Comparison of ENCODE assay signal across 8 cellular contexts in the genomic region with DNA sequence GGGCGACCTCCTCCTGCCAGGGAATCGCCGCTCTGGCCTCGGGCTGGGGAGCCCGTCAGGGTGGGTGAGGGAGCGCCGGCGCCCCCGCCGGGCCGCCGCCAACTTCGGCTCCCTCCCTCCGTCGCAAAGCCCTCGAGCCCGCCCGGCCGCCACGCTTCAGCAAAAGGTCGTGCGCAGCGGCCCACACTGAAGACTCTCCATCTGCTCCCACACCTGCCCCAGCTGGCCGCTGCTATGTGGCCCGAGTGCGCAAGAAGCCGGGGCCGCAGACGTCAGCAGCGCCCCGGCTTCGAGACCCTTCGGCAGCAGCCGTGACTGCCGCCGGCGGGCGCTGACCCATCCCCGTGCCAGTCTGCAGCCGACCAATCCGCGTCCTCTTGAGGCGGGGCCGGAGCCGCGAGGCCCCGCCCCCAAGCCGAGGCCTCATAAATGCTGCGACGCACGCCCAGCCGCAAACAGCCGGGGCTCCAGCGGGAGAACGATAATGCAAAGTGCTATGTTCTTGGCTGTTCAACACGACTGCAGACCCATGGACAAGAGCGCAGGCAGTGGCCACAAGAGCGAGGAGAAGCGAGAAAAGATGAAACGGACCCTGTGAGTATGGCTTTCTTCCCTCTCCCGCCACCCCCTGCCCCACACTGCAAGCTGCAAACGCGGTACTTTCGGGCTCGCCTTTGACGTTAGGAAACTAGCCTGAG. TPM values are rescaled to one million over a fixed set of nuclear protein-coding genes. Genes with fewer than 3 reads are reported as not detected.
A peak's percentile ranks its signal among the peaks of the same experiment; 100 is the strongest.
DNase-seq lines count a peak whose midpoint lies in the region; ATAC-seq, FAIRE-seq and TF ChIP-seq lines count a peak whose summit lies in the region.

A gene with protein sequence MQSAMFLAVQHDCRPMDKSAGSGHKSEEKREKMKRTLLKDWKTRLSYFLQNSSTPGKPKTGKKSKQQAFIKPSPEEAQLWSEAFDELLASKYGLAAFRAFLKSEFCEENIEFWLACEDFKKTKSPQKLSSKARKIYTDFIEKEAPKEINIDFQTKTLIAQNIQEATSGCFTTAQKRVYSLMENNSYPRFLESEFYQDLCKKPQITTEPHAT (plus strand): TSS at position 452 of the 698 bp plus-strand sequence. CDS start 33 bp downstream, at position 485.

- H3K9ac ChIP-seq in kidney (ENCODE audit: low read length in 2 of 2): peak within 1 kb of the TSS; percentile 84 to 87

- H3K4me1 ChIP-seq in kidney (ENCODE audit: control insufficient read depth in 1 of 2, insufficient read depth in 1 of 2, low read depth in 1 of 2, low read length in 2 of 2): peaks cover 0 to 7% of the 10 kb centered on the region in 2 donors

- TF ChIP-seq CTCF in AG09309 (IDR thresholded peaks at IDR 0.05; ENCODE audit: control insufficient read depth, insufficient read depth, low read depth, low read length, missing control alignments) (no peak), kidney (IDR thresholded peaks at IDR 0.05; ENCODE audit: borderline replicate concordance, extremely low read depth, insufficient read depth) (peak; percentile 1)

- H3K4me1 Mint-ChIP-seq in central memory CD8-positive, alpha-beta T cell: peaks cover 29% of the 10 kb centered on the region

- peak; percentile 8 for FAIRE-seq in kidney (lab: Jason Lieb, UNC)

- intact Hi-C loops in kidney (cut with DNase I): loop anchor here (10.0 kb wide), 1 partner anchor 206 kb away; no protein-coding TSS in a partner anchor

- no peaks in the 10 kb centered on the region for H3K36me3 ChIP-seq in kidney (ENCODE audit: control insufficient read depth in 1 of 2, insufficient read depth in 2 of 2, low read length in 2 of 2)

- peak within 1 kb of the TSS; percentile 97 for H3K4me3 Mint-ChIP-seq in central memory CD8-positive, alpha-beta T cell

- peaks cover 31% of the 10 kb centered on the region for H3K36me3 Mint-ChIP-seq in central memory CD8-positive, alpha-beta T cell (ENCODE audit: insufficient read depth)

- peak; percentile 63 for DNase-seq in AG09309 (ENCODE audit: low read depth)
- peak; percentile 93 for DNase-seq in NCI-H2227 treated with DMSO at 0.1 percent for 48 hours (lab: John Stamatoyannopoulos, UW)
- DNase-seq in activated CD4-positive, CD25-positive, alpha-beta regulatory T cell treated with anti-CD3 and anti-CD28 coated beads, Interleukin-2, amount 50 U/mL, for 16 hours (ENCODE audit: low read depth, low spot score): peak; percentile 75
- peak; percentile 78 to 83 for DNase-seq in central memory CD8-positive, alpha-beta T cell (ENCODE audit: low spot score in 2 of 2)
- peak; percentile 97 for DNase-seq in kidney
- DNase-seq in stimulated activated CD4-positive, alpha-beta T cell treated with anti-CD3 and anti-CD28 coated beads, Interleukin-15, amount 100 ng/mL, for 1 hour (ENCODE audit: low read depth in 1 of 2, low spot score in 1 of 2): peak; percentile 78 to 82

- no peaks in the 10 kb centered on the region for H3K9me3 ChIP-seq in kidney (ENCODE audit: control insufficient read depth in 1 of 2, low read length in 2 of 2)

- no peaks in the 10 kb centered on the region for H3K9me3 Mint-ChIP-seq in central memory CD8-positive, alpha-beta T cell

- no peaks in the 10 kb centered on the region for H3K27me3 Mint-ChIP-seq in central memory CD8-positive, alpha-beta T cell

- peak; percentile 84 for ATAC-seq in HG03175 (IDR thresholded peaks at IDR 0.05; ENCODE audit: unreplicated experiment)
- peak; percentile 83 for ATAC-seq in central memory CD8-positive, alpha-beta T cell (replicated peaks; ENCODE audit: extremely low read depth, poor library complexity, severe bottlenecking)

- in situ Hi-C loops in GM18951 (cut with MboI; ENCODE audit: low sequenced_read_pairs, unreplicated experiment): no loop called here

- H3K27ac ChIP-seq in kidney (ENCODE audit: low read depth in 2 of 2, low read length in 2 of 2): peak within 1 kb of the TSS; percentile 64 to 91

- peak; percentile 99 for TF ChIP-seq POLR2A in GM18951 (IDR thresholded peaks at IDR 0.05; ENCODE audit: extremely low read depth, insufficient read depth, insufficient read length)

- H3K27ac Mint-ChIP-seq in central memory CD8-positive, alpha-beta T cell (ENCODE audit: low read depth): peak within 1 kb of the TSS; percentile 95

- H3K4me3 ChIP-seq in AG09309 (ENCODE audit: control insufficient read depth, low read depth, low read length) (peak within 1 kb of the TSS; percentile 97), kidney (ENCODE audit: low read length in 2 of 2) (peak within 1 kb of the TSS; percentile 85 to 92)

RNA-seq across cellular contexts. Expression of the gene that starts here (rescaled TPM):
- total RNA-seq in kidney: 51.2 TPM
- polyA plus RNA-seq in kidney (ENCODE audit: insufficient read depth, low read depth, low replicate concordance): 85.1 TPM

Comparison
In these comparisons a context has a peak if more than half of its experiments do, and no peak if none do; other contexts are left out.
1. Peak in every context shown above with its lines: DNase-seq, ATAC-seq, H3K4me3 ChIP-seq and H3K27ac ChIP-seq.